9 cellular contexts compared by ENCODE assay signal in genomic region chr11:64874841-64875240, GRCh38. TPM values are rescaled to one million over a fixed set of nuclear protein-coding genes. Genes with fewer than 3 reads are reported as not detected.
DNase-seq lines count a peak whose midpoint lies in the region; ATAC-seq and TF ChIP-seq lines count a peak whose summit lies in the region.
"Had no signal": no experiment of that assay in that cellular context is flagged by ENCODE, and none has a peak within 500 bp of the region (broad histone marks: within the 10 kb centered on the region; RNA-seq: fewer than 3 reads in every experiment).

No MANE protein-coding gene starts in this region.

- no peaks in the 10 kb centered on the region for H3K9me3 Mint-ChIP-seq in activated T-cell treated with anti-CD3 and anti-CD28 coated beads, Interleukin-2, amount 50 U/mL, for 72 hours

- TF ChIP-seq CTCF in astrocyte of the cerebellum (IDR thresholded peaks at IDR 0.05; ENCODE audit: low read depth, low read length, missing control alignments) (no peak), thoracic aorta (IDR thresholded peaks at IDR 0.05) (no peak)

- peak overlapping the region; percentile 94 for H3K27ac Mint-ChIP-seq in activated T-cell treated with anti-CD3 and anti-CD28 coated beads, Interleukin-2, amount 50 U/mL, for 72 hours

- H3K4me1 Mint-ChIP-seq in activated T-cell treated with anti-CD3 and anti-CD28 coated beads, Interleukin-2, amount 50 U/mL, for 72 hours (ENCODE audit: low read depth), result peaks cover 68% of the 10 kb centered on the region

- H3K4me3 Mint-ChIP-seq in activated T-cell treated with anti-CD3 and anti-CD28 coated beads, Interleukin-2, amount 50 U/mL, for 72 hours, result peak overlapping the region; percentile 94 to 95

- H3K36me3 ChIP-seq in thoracic aorta, result peaks cover 9% of the 10 kb centered on the region

- ATAC-seq in activated T-cell treated with anti-CD3 and anti-CD28 coated beads, Interleukin-2, amount 50 U/mL, for 72 hours (replicated peaks in 1 of 2), result no peak
- ATAC-seq in thoracic aorta (ENCODE audit: insufficient number of reproducible peaks, low FRiP score, low read depth) (no peak), HG03460 (IDR thresholded peaks at IDR 0.05; ENCODE audit: unreplicated experiment) (no peak), GM21526 (IDR thresholded peaks at IDR 0.05; ENCODE audit: low FRiP score, unreplicated experiment) (no peak)

- no peak for DNase-seq in activated T-cell treated with anti-CD3 and anti-CD28 coated beads, Interleukin-2, amount 50 U/mL, for 72 hours
- DNase-seq in activated T-cell treated with anti-CD3 and anti-CD28 coated beads for 4 hours, result no peak
- no peak for DNase-seq in astrocyte of the cerebellum (ENCODE audit: low read depth)
- DNase-seq in midbrain (lab: John Stamatoyannopoulos, UW), result peak; percentile 53
- DNase-seq in thoracic aorta (ENCODE audit: low spot score), result no peak
- no peak for DNase-seq in activated effector memory CD4-positive, alpha-beta T cell treated with Interleukin-2 at 50 U/mL for 16 hours
- DNase-seq: KG1 had no signal

- peaks cover 27 to 40% of the 10 kb centered on the region in 2 donors for H3K36me3 Mint-ChIP-seq in activated T-cell treated with anti-CD3 and anti-CD28 coated beads, Interleukin-2, amount 50 U/mL, for 72 hours (ENCODE audit: insufficient read depth in 2 of 2)

- H3K4me3 ChIP-seq in astrocyte of the cerebellum (ENCODE audit: low read depth, low read length) (peak overlapping the region; percentile 99), thoracic aorta (peak overlapping the region; percentile 78)

- H3K27ac ChIP-seq in thoracic aorta, result peak overlapping the region; percentile 28 to 76

- H3K27me3 ChIP-seq in thoracic aorta (replicated peaks; ENCODE audit: insufficient read depth), result no peaks in the 10 kb centered on the region

- no peaks in the 10 kb centered on the region for H3K9me3 ChIP-seq in thoracic aorta

- in situ Hi-C loops in astrocyte of the cerebellum (cut with HindIII; ENCODE audit: low sequenced_read_pairs), result loop anchor here (25.0 kb wide), 1 partner anchor 113 kb away; the partner anchor contains the start of gene PYGM

- no peaks in the 10 kb centered on the region for H3K27me3 Mint-ChIP-seq in activated T-cell treated with anti-CD3 and anti-CD28 coated beads, Interleukin-2, amount 50 U/mL, for 72 hours (ENCODE audit: low read depth)

- H3K4me1 ChIP-seq in thoracic aorta (ENCODE audit: control insufficient read depth in 1 of 2, low read depth in 2 of 2), result peaks cover 46 to 86% of the 10 kb centered on the region in 2 donors

RNA-seq across cellular contexts. Expression of gene EHD1, which starts 3.6 kb away (rescaled TPM):
- total RNA-seq in activated T-cell treated with anti-CD3 and anti-CD28 coated beads, Interleukin-2, amount 50 U/mL, for 72 hours, result 100 to 1,000 TPM; 136 to 159 TPM
- 100 to 1,000 TPM in 1 of 2 donors, 10 to 100 TPM in 1; 67.4 to 140 TPM for total RNA-seq in thoracic aorta

RNA-seq across cellular contexts. Expression of gene CDC42BPG, which starts 30.4 kb away (rescaled TPM):
- total RNA-seq in activated T-cell treated with anti-CD3 and anti-CD28 coated beads, Interleukin-2, amount 50 U/mL, for 72 hours, result 1 to 10 TPM; 1.1 to 1.5 TPM
- total RNA-seq in thoracic aorta, result 1 to 10 TPM in 1 of 2 donors, under 1 TPM in 1; 0.68 to 1.2 TPM

RNA-seq across cellular contexts. Expression of gene ATG2A, which starts 42.2 kb away (rescaled TPM):
- 10 to 100 TPM; 20.9 to 27.0 TPM for total RNA-seq in activated T-cell treated with anti-CD3 and anti-CD28 coated beads, Interleukin-2, amount 50 U/mL, for 72 hours
- 10 to 100 TPM; 18.5 to 35.2 TPM for total RNA-seq in thoracic aorta

RNA-seq across cellular contexts. Expression of gene PPP2R5B, which starts 49.6 kb away (rescaled TPM):
- total RNA-seq in activated T-cell treated with anti-CD3 and anti-CD28 coated beads, Interleukin-2, amount 50 U/mL, for 72 hours, result 10 to 100 TPM; 15.0 to 24.0 TPM
- total RNA-seq in thoracic aorta, result 10 to 100 TPM; 21.0 to 38.2 TPM
